In genomic region chr3:141526709-141527108, GRCh38 we compare ENCODE assay signal across 24 cellular contexts. TPM values are rescaled to one million over a fixed set of nuclear protein-coding genes. Genes with fewer than 3 reads are reported as not detected.
DNase-seq lines count a peak whose midpoint lies in the region; ATAC-seq and TF ChIP-seq lines count a peak whose summit lies in the region.
"Had no signal": no experiment of that assay in that cellular context is flagged by ENCODE, and none has a peak within 500 bp of the region (broad histone marks: within the 10 kb centered on the region; RNA-seq: fewer than 3 reads in every experiment).

No MANE protein-coding gene starts in this region.

- peak overlapping the region in 1 of 2 donors; percentile 11 for H3K27ac ChIP-seq in breast epithelium
- H3K27ac ChIP-seq: brain microvascular endothelial cell, gastrocnemius medialis, KMS-11 had no signal

- H3K4me1 ChIP-seq in breast epithelium: no peaks in the 10 kb centered on the region

- no peaks in the 10 kb centered on the region for H3K27me3 ChIP-seq in breast epithelium
- H3K27me3 ChIP-seq: brain microvascular endothelial cell, gastrocnemius medialis, spleen had no signal

- H3K36me3 Mint-ChIP-seq in MCF 10A (ENCODE audit: insufficient read depth, unreplicated experiment): peaks cover 14% of the 10 kb centered on the region
- peaks cover 28% of the 10 kb centered on the region for H3K36me3 Mint-ChIP-seq in activated CD8-positive, alpha-beta T cell treated with anti-CD3 and anti-CD28 coated beads for 36 hours (ENCODE audit: low read depth)
- H3K36me3 Mint-ChIP-seq in immature natural killer cell: peaks cover 0 to 12% (median 7%) of the 10 kb centered on the region in 3 donors
- H3K36me3 Mint-ChIP-seq in type B pancreatic cell: peaks cover 10% of the 10 kb centered on the region

- DNase-seq in MCF 10A (ENCODE audit: unreplicated experiment): peak; percentile 5
- no peak for DNase-seq in breast epithelium (ENCODE audit: low spot score in 2 of 2)
- DNase-seq in activated CD8-positive, alpha-beta T cell treated with anti-CD3 and anti-CD28 coated beads for 36 hours: no peak
- no peak for DNase-seq in immature natural killer cell
- no peak for DNase-seq in type B pancreatic cell (ENCODE audit: extremely low spot score, unreplicated experiment)
- no peak for DNase-seq in cortex of kidney (lab: John Stamatoyannopoulos, UW)
- no peak for DNase-seq in stimulated activated CD4-positive, alpha-beta T cell treated with anti-CD3 and anti-CD28 coated beads, Interleukin-4, amount 100 ng/mL, for 1 hour
- DNase-seq: activated CD4-positive, alpha-beta T cell treated with anti-CD3 and anti-CD28 coated beads for 4 hours; brain microvascular endothelial cell; Caco-2; dermis blood vessel endothelial cell; erythroblast; gastrocnemius medialis; kidney glomerular epithelial cell; mesenchymal stem cell; NCI-H2029 treated with DMSO at 0.1 percent for 48 hours; NCI-H510A; SK-N-SH; spleen; stimulated activated CD8-positive, alpha-beta memory T cell treated with anti-CD3 and anti-CD28 coated beads, Interleukin-4, amount 100 ng/mL, for 48 hours; T1000 had no signal

- no peak overlapping the region for H3K4me3 Mint-ChIP-seq in MCF 10A (ENCODE audit: unreplicated experiment)
- no peak overlapping the region for H3K4me3 Mint-ChIP-seq in activated CD8-positive, alpha-beta T cell treated with anti-CD3 and anti-CD28 coated beads for 36 hours
- no peak overlapping the region for H3K4me3 Mint-ChIP-seq in immature natural killer cell
- no peak overlapping the region for H3K4me3 Mint-ChIP-seq in type B pancreatic cell
- H3K4me3 Mint-ChIP-seq: neural crest cell had no signal

- peak; percentile 38 for ATAC-seq in activated CD8-positive, alpha-beta T cell treated with anti-CD3 and anti-CD28 coated beads for 36 hours
- ATAC-seq in GM21423 (IDR thresholded peaks at IDR 0.05; ENCODE audit: unreplicated experiment): no peak
- ATAC-seq: gastrocnemius medialis had no signal

- TF ChIP-seq CTCF in MCF 10A (IDR thresholded peaks at IDR 0.05; ENCODE audit: unreplicated experiment) (no peak), breast epithelium (IDR thresholded peaks at IDR 0.05) (no peak), type B pancreatic cell (conservative IDR thresholded peaks at IDR 0.05) (no peak)
- no peak for TF ChIP-seq CTCF in activated CD8-positive, alpha-beta T cell treated with anti-CD3 and anti-CD28 coated beads for 36 hours (IDR thresholded peaks at IDR 0.05)

- H3K4me1 Mint-ChIP-seq in MCF 10A (ENCODE audit: insufficient read depth, unreplicated experiment) (peaks cover 27% of the 10 kb centered on the region), immature natural killer cell (peaks cover 55 to 89% of the 10 kb centered on the region in 2 donors), type B pancreatic cell (ENCODE audit: unreplicated experiment) (peaks cover 12% of the 10 kb centered on the region)
- peaks cover 74% of the 10 kb centered on the region for H3K4me1 Mint-ChIP-seq in activated CD8-positive, alpha-beta T cell treated with anti-CD3 and anti-CD28 coated beads for 36 hours (ENCODE audit: low read depth)

- POLR2A ChIA-PET in MCF 10A (lab: Yijun Ruan, JAX): interaction anchor here (0.6 to 2.2 kb wide), 3 partner anchors 21 to 40 kb away, joined by 3 to 12 read pairs (median 3); partner anchors contain the start of gene RASA2
- POLR2A ChIA-PET in activated CD8-positive, alpha-beta T cell treated with anti-CD3 and anti-CD28 coated beads for 36 hours (lab: Charles Lee): interaction anchor here (3.8 kb wide), 1 partner anchor 40 kb away, joined by 20 read pairs; the partner anchor contains the start of gene RASA2

- H3K9me3 Mint-ChIP-seq in MCF 10A (ENCODE audit: unreplicated experiment): no peaks in the 10 kb centered on the region
- H3K9me3 Mint-ChIP-seq in activated CD8-positive, alpha-beta T cell treated with anti-CD3 and anti-CD28 coated beads for 36 hours: no peaks in the 10 kb centered on the region
- H3K9me3 Mint-ChIP-seq in immature natural killer cell: no peaks in the 10 kb centered on the region
- no peaks in the 10 kb centered on the region for H3K9me3 Mint-ChIP-seq in type B pancreatic cell
- H3K9me3 Mint-ChIP-seq: neural crest cell had no signal

- no TSS peak for BruUV-seq in MCF 10A (replicated peaks; lab: Mats Ljungman, UMichigan)

- H3K9me3 ChIP-seq in breast epithelium: no peaks in the 10 kb centered on the region
- H3K9me3 ChIP-seq: Caco-2, gastrocnemius medialis, SK-N-SH, spleen had no signal

- H3K27ac Mint-ChIP-seq in MCF 10A (ENCODE audit: low read depth, unreplicated experiment): no peak overlapping the region
- H3K27ac Mint-ChIP-seq in activated CD8-positive, alpha-beta T cell treated with anti-CD3 and anti-CD28 coated beads for 36 hours: peak overlapping the region; percentile 71
- H3K27ac Mint-ChIP-seq in immature natural killer cell: peak overlapping the region in 5 of 6 donors; percentile 58 to 76 (median 65)
- peak overlapping the region; percentile 50 for H3K27ac Mint-ChIP-seq in type B pancreatic cell

- CTCF ChIA-PET in MCF 10A (lab: Yijun Ruan, JAX): no interaction called here
- CTCF ChIA-PET in activated CD8-positive, alpha-beta T cell treated with anti-CD3 and anti-CD28 coated beads for 36 hours (lab: Charles Lee): no interaction called here

- intact Hi-C loops in MCF 10A (cut with micrococcal nuclease): no loop called here
- intact Hi-C loops in breast epithelium (cut with DNase I; ENCODE audit: low total_unique reads): no loop called here
- intact Hi-C loops in activated CD8-positive, alpha-beta T cell treated with anti-CD3 and anti-CD28 coated beads for 36 hours (cut with micrococcal nuclease): no loop called here

- no peak overlapping the region for H3K4me3 ChIP-seq in breast epithelium
- H3K4me3 ChIP-seq: gastrocnemius medialis, spleen had no signal

- no peak for TF ChIP-seq POLR2A in breast epithelium (IDR thresholded peaks at IDR 0.05)

- H3K36me3 ChIP-seq in breast epithelium: no peaks in the 10 kb centered on the region
- H3K36me3 ChIP-seq: brain microvascular endothelial cell, gastrocnemius medialis had no signal

- no peaks in the 10 kb centered on the region for H3K27me3 Mint-ChIP-seq in MCF 10A (ENCODE audit: insufficient read depth, unreplicated experiment)
- H3K27me3 Mint-ChIP-seq in activated CD8-positive, alpha-beta T cell treated with anti-CD3 and anti-CD28 coated beads for 36 hours: no peaks in the 10 kb centered on the region
- H3K27me3 Mint-ChIP-seq in immature natural killer cell (ENCODE audit: low read depth in 3 of 3): peaks cover 0 to 2% (median 0%) of the 10 kb centered on the region in 3 donors
- H3K27me3 Mint-ChIP-seq in type B pancreatic cell: no peaks in the 10 kb centered on the region

RNA-seq across cellular contexts. Expression of gene RASA2, which starts 39.9 kb away (rescaled TPM):
- 15.8 and 19.5 TPM in 2 replicates for total RNA-seq in MCF 10A (2022)
- 10 to 100 TPM; 15.2 to 43.2 (median 22.0) TPM for total RNA-seq in breast epithelium
- 10 to 100 TPM; 35.4 to 41.5 TPM for total RNA-seq in activated CD8-positive, alpha-beta T cell treated with anti-CD3 and anti-CD28 coated beads for 36 hours
- polyA plus RNA-seq in immature natural killer cell: 10 to 100 TPM; 32.6 to 48.7 (median 45.9) TPM
- total RNA-seq in type B pancreatic cell (ENCODE audit: low replicate concordance): 14.3 and 20.3 TPM in 2 replicates
